In genomic region chr16:74998481-74999207, GRCh38 we compare ENCODE assay signal across 8 cellular contexts. TPM values are rescaled to one million over a fixed set of nuclear protein-coding genes. Genes with fewer than 3 reads are reported as not detected.
A peak's percentile ranks its signal among the peaks of the same experiment; 100 is the strongest.
DNase-seq lines count a peak whose midpoint lies in the region; ATAC-seq and TF ChIP-seq lines count a peak whose summit lies in the region.

ZNRF1 (plus strand) TSS chr16:74999024; CDS start chr16:74999672, 648 bp downstream.

- H3K36me3 Mint-ChIP-seq in activated naive CD8-positive, alpha-beta T cell, result no peaks in the 10 kb centered on the region

- intact Hi-C loops in Right ventricle myocardium inferior (cut with DNase I) (loop anchor here (1.0 to 2.0 kb wide), 3 partner anchors 46 to 113 kb away; no protein-coding TSS in a partner anchor), tibial artery (cut with DNase I; ENCODE audit: low total_unique reads) (loop anchor here (1.0 kb wide), 1 partner anchor 113 kb away; no protein-coding TSS in a partner anchor)

- peak within 1 kb of the TSS; percentile 84 for H3K4me3 Mint-ChIP-seq in activated naive CD8-positive, alpha-beta T cell

- H3K4me1 Mint-ChIP-seq in activated naive CD8-positive, alpha-beta T cell (ENCODE audit: low read depth), result peaks cover 10% of the 10 kb centered on the region

- H3K4me2 ChIP-seq in parathyroid adenoma (ENCODE audit: low read length), result peak within 1 kb of the TSS; percentile 91

- DNase-seq in ELR (ENCODE audit: low read depth), result peak; percentile 85
- peak; percentile 67 to 72 for DNase-seq in Kasumi-1 (lab: John Stamatoyannopoulos, UW)
- peak; percentile 53 for DNase-seq in SKM-1 treated with dmso at 0.1 percent for 144 hours (lab: John Stamatoyannopoulos, UW; ENCODE audit: unreplicated experiment)
- peak; percentile 89 for DNase-seq in Right ventricle myocardium inferior (ENCODE audit: missing footprints)
- peak; percentile 70 to 89 for DNase-seq in tibial artery

- H3K79me2 ChIP-seq in parathyroid adenoma, result peaks cover 37% of the 10 kb centered on the region

- H3K4me3 ChIP-seq in parathyroid adenoma (ENCODE audit: low read depth, low read length) (peak within 1 kb of the TSS; percentile 74), tibial artery (peak within 1 kb of the TSS; percentile 71 to 100)

- H3K9ac ChIP-seq in parathyroid adenoma, result peak within 1 kb of the TSS; percentile 40

- peaks cover 4% of the 10 kb centered on the region for H3K27me3 Mint-ChIP-seq in activated naive CD8-positive, alpha-beta T cell

- H3K27me3 ChIP-seq in parathyroid adenoma (ENCODE audit: control insufficient read depth, insufficient read depth, low read length), result no peaks in the 10 kb centered on the region
- no peaks in the 10 kb centered on the region for H3K27me3 ChIP-seq in tibial artery

- H3K9me3 ChIP-seq in parathyroid adenoma (ENCODE audit: control insufficient read depth, low read length) (no peaks in the 10 kb centered on the region), tibial artery (no peaks in the 10 kb centered on the region)

- H3K4me1 ChIP-seq in parathyroid adenoma (peaks cover 9% of the 10 kb centered on the region), tibial artery (peaks cover 0 to 22% (median 15%) of the 10 kb centered on the region in 4 donors)

- H3K9me3 Mint-ChIP-seq in activated naive CD8-positive, alpha-beta T cell (ENCODE audit: low read depth), result no peaks in the 10 kb centered on the region

- H3K36me3 ChIP-seq in parathyroid adenoma (ENCODE audit: control insufficient read depth, insufficient read depth, low read length) (no peaks in the 10 kb centered on the region), tibial artery (no peaks in the 10 kb centered on the region)

- ATAC-seq in GM21786 (IDR thresholded peaks at IDR 0.05; ENCODE audit: unreplicated experiment) (peak; percentile 57), Right ventricle myocardium inferior (peak; percentile 86)

- H3K27ac ChIP-seq in parathyroid adenoma (peak within 1 kb of the TSS; percentile 78), tibial artery (peak within 1 kb of the TSS; percentile 75 to 78)

- peak within 1 kb of the TSS; percentile 77 for H2AFZ ChIP-seq in parathyroid adenoma

- H3K27ac Mint-ChIP-seq in activated naive CD8-positive, alpha-beta T cell, result peak within 1 kb of the TSS; percentile 62

- TF ChIP-seq CTCF in parathyroid adenoma (IDR thresholded peaks at IDR 0.05) (peak; percentile 85), tibial artery (IDR thresholded peaks at IDR 0.05) (peak; percentile 77 to 83)

RNA-seq across cellular contexts. Expression of gene ZNRF1, which starts in this region (rescaled TPM):
- 27.2 TPM for total RNA-seq in Right ventricle myocardium inferior

Comparison
In these comparisons a context has a peak if more than half of its experiments do, and no peak if none do; other contexts are left out.
1. Peak in every context shown above with its lines: DNase-seq, ATAC-seq, H3K4me3 ChIP-seq and H3K27ac ChIP-seq.